Comparison of ENCODE assay signal across 35 cellular contexts in genomic region chr1:105023719-105024118, GRCh38.
"Had no signal": no experiment of that assay in that cellular context is flagged by ENCODE, and none has a peak within 500 bp of the region (broad histone marks: within the 10 kb centered on the region; RNA-seq: fewer than 3 reads in every experiment).

No MANE protein-coding gene starts in this region.

- H3K27ac ChIP-seq: adrenal gland, body of pancreas, brain microvascular endothelial cell, breast epithelium, VCaP had no signal

- H3K4me3 ChIP-seq: adrenal gland, body of pancreas, breast epithelium had no signal

- H3K4me3 Mint-ChIP-seq: activated B cell treated with CpG ODN at 0.5 μM for 24 hours; activated CD4-positive, alpha-beta memory T cell treated with anti-CD3 and anti-CD28 coated beads for 36 hours; activated CD4-positive, alpha-beta T cell treated with anti-CD3 and anti-CD28 coated beads, Interleukin-2, amount 10 ng/mL, durations not matched to agents 24 days and 14 days; activated CD8-positive, alpha-beta T cell treated with anti-CD3 and anti-CD28 coated beads for 36 hours; activated naive CD4-positive, alpha-beta T cell treated with anti-CD3 and anti-CD28 coated beads for 36 hours; activated naive CD8-positive, alpha-beta T cell treated with anti-CD3 and anti-CD28 coated beads for 36 hours; activated T-cell treated with anti-CD3 and anti-CD28 coated beads, Interleukin-2, amount 50 U/mL, for 4 hours; activated T-cell treated with anti-CD3 and anti-CD28 coated beads, Interleukin-2, amount 50 U/mL, for 72 hours; activated T-helper 1 cell treated with anti-CD3 and anti-CD28 coated beads, Interleukin-12 subunit alpha, Interleukin-12 subunit beta, Interleukin-2, Interleukin-4 antibody, amounts not matched to agents 30 ng/mL and 10 ng/mL and 1 ng/mL, durations not matched to agents 14 hours and 24 hours and 36 hours; activated T-helper 17 cell treated with anti-CD3 and anti-CD28 coated beads, Interleukin-2, amount 50 U/mL, for 72 hours; T-helper 1 cell treated with Interleukin-12 subunit alpha and Interleukin-12 subunit beta and Interleukin-4 antibody, amounts not matched to agents 30 μg/mL and 1 μg/mL, for 36 hours; T-helper 2 cell treated with Interferon-gamma antibody and Interleukin-4, amounts not matched to agents 5 μg/mL and 100 μg/mL, for 36 hours had no signal

- H3K27ac Mint-ChIP-seq: activated B cell treated with CpG ODN at 0.5 μM for 24 hours; activated CD4-positive, alpha-beta memory T cell treated with anti-CD3 and anti-CD28 coated beads for 36 hours; activated CD4-positive, alpha-beta T cell treated with anti-CD3 and anti-CD28 coated beads, Interleukin-2, amount 10 ng/mL, durations not matched to agents 24 days and 14 days; activated CD8-positive, alpha-beta T cell treated with anti-CD3 and anti-CD28 coated beads for 36 hours; activated naive CD4-positive, alpha-beta T cell treated with anti-CD3 and anti-CD28 coated beads for 36 hours; activated naive CD4-positive, alpha-beta T cell treated with anti-CD3 and anti-CD28 coated beads, Interleukin-2, amount 50 U/mL, for 72 hours; activated naive CD8-positive, alpha-beta T cell treated with anti-CD3 and anti-CD28 coated beads for 36 hours; activated T-cell treated with anti-CD3 and anti-CD28 coated beads, Interleukin-2, amount 50 U/mL, for 72 hours; activated T-helper 1 cell treated with anti-CD3 and anti-CD28 coated beads, Interleukin-12 subunit alpha, Interleukin-12 subunit beta, Interleukin-2, Interleukin-4 antibody, amounts not matched to agents 30 ng/mL and 10 ng/mL and 1 ng/mL, durations not matched to agents 14 hours and 24 hours and 36 hours; activated T-helper 17 cell treated with anti-CD3 and anti-CD28 coated beads, Interleukin-2, amount 50 U/mL, for 72 hours; T-helper 1 cell treated with Interleukin-12 subunit alpha and Interleukin-12 subunit beta and Interleukin-4 antibody, amounts not matched to agents 30 μg/mL and 1 μg/mL, for 36 hours; T-helper 2 cell treated with Interferon-gamma antibody and Interleukin-4, amounts not matched to agents 5 μg/mL and 100 μg/mL, for 36 hours had no signal

- H3K4me1 Mint-ChIP-seq: activated B cell treated with CpG ODN at 0.5 μM for 24 hours; activated CD4-positive, alpha-beta T cell treated with anti-CD3 and anti-CD28 coated beads, Interleukin-2, amount 10 ng/mL, durations not matched to agents 24 days and 14 days; activated naive CD8-positive, alpha-beta T cell treated with anti-CD3 and anti-CD28 coated beads for 36 hours; activated T-helper 17 cell treated with anti-CD3 and anti-CD28 coated beads, Interleukin-2, amount 50 U/mL, for 72 hours had no signal

- H3K4me1 ChIP-seq: adrenal gland, body of pancreas, breast epithelium had no signal

- FAIRE-seq: astrocyte had no signal

- H3K9me3 Mint-ChIP-seq: activated B cell treated with CpG ODN at 0.5 μM for 24 hours had no signal

- H3K36me3 ChIP-seq: adrenal gland, brain microvascular endothelial cell had no signal

- H3K27me3 ChIP-seq: adrenal gland, body of pancreas, brain microvascular endothelial cell, breast epithelium had no signal

- ATAC-seq: activated CD8-positive, alpha-beta T cell treated with anti-CD3 and anti-CD28 coated beads for 36 hours; activated naive CD4-positive, alpha-beta T cell treated with anti-CD3 and anti-CD28 coated beads, Interleukin-2, amount 50 U/mL, for 72 hours; activated T-cell treated with anti-CD3 and anti-CD28 coated beads, Interleukin-2, amount 50 U/mL, for 4 hours; activated T-cell treated with anti-CD3 and anti-CD28 coated beads, Interleukin-2, amount 50 U/mL, for 72 hours; activated T-helper 17 cell treated with anti-CD3 and anti-CD28 coated beads, Interleukin-2, amount 50 U/mL, for 72 hours; body of pancreas had no signal

- H3K27me3 Mint-ChIP-seq: activated B cell treated with CpG ODN at 0.5 μM for 24 hours; activated CD4-positive, alpha-beta memory T cell treated with anti-CD3 and anti-CD28 coated beads for 36 hours; activated CD4-positive, alpha-beta T cell treated with anti-CD3 and anti-CD28 coated beads, Interleukin-2, amount 10 ng/mL, durations not matched to agents 24 days and 14 days; activated CD8-positive, alpha-beta T cell treated with anti-CD3 and anti-CD28 coated beads for 36 hours; activated naive CD8-positive, alpha-beta T cell treated with anti-CD3 and anti-CD28 coated beads for 36 hours; activated T-helper 17 cell treated with anti-CD3 and anti-CD28 coated beads, Interleukin-2, amount 50 U/mL, for 72 hours had no signal

- H3K9me3 ChIP-seq: adrenal gland, body of pancreas, breast epithelium had no signal

- DNase-seq: activated B cell treated with CpG ODN at 0.5 μM for 24 hours; activated CD4-positive, alpha-beta memory T cell treated with anti-CD3 and anti-CD28 coated beads for 36 hours; activated CD4-positive, alpha-beta T cell treated with anti-CD3 and anti-CD28 coated beads for 4 hours; activated CD4-positive, alpha-beta T cell treated with anti-CD3 and anti-CD28 coated beads, Interleukin-2, amount 10 ng/mL, durations not matched to agents 24 days and 14 days; activated CD4-positive, alpha-beta T cell treated with anti-CD3 and anti-CD28 coated beads, Interleukin-2, amount 50 U/mL, for 1 hour; activated CD4-positive, alpha-beta T cell treated with anti-CD3 and anti-CD28 coated beads, Interleukin-2, amount 50 U/mL, for 4 hours; activated CD4-positive, CD25-positive, alpha-beta regulatory T cell treated with anti-CD3 and anti-CD28 coated beads, Interleukin-2, amount 50 U/mL, for 72 hours; activated CD8-positive, alpha-beta memory T cell treated with anti-CD3 and anti-CD28 coated beads, Interleukin-2, amount 50 U/mL, for 4 hours; activated CD8-positive, alpha-beta T cell treated with anti-CD3 and anti-CD28 coated beads for 36 hours; activated effector memory CD4-positive, alpha-beta T cell treated with anti-CD3 and anti-CD28 coated beads, Interleukin-2, amount 50 U/mL, for 16 hours; activated gamma-delta T cell treated with Interleukin-2 at 50 U/mL for 16 hours; activated naive CD4-positive, alpha-beta T cell; activated naive CD4-positive, alpha-beta T cell treated with anti-CD3 and anti-CD28 coated beads for 36 hours; activated naive CD4-positive, alpha-beta T cell treated with anti-CD3 and anti-CD28 coated beads, Interleukin-2, amount 50 U/mL, for 16 hours; activated naive CD8-positive, alpha-beta T cell treated with anti-CD3 and anti-CD28 coated beads for 36 hours; activated T-cell treated with anti-CD3 and anti-CD28 coated beads for 4 hours; activated T-cell treated with anti-CD3 and anti-CD28 coated beads, Interleukin-2, amount 50 U/mL, for 1 hour; activated T-cell treated with anti-CD3 and anti-CD28 coated beads, Interleukin-2, amount 50 U/mL, for 4 hours; activated T-cell treated with anti-CD3 and anti-CD28 coated beads, Interleukin-2, amount 50 U/mL, for 72 hours; adrenal gland; amniotic stem cell; aorta; body of pancreas; brain microvascular endothelial cell; central memory CD4-positive, alpha-beta T cell; T-helper 2 cell; T-helper 9 cell had no signal

- H3K36me3 Mint-ChIP-seq: activated CD4-positive, alpha-beta memory T cell treated with anti-CD3 and anti-CD28 coated beads for 36 hours; activated naive CD8-positive, alpha-beta T cell treated with anti-CD3 and anti-CD28 coated beads for 36 hours had no signal
